Comparison of ENCODE assay signal across 18 cellular contexts in genomic region chr13:46996316-46996715, GRCh38.
A peak's percentile ranks its signal among the peaks of the same experiment; 100 is the strongest.
DNase-seq lines count a peak whose midpoint lies in the region; ATAC-seq lines count a peak whose summit lies in the region.
"Had no signal": no experiment of that assay in that cellular context is flagged by ENCODE, and none has a peak within 500 bp of the region (broad histone marks: within the 10 kb centered on the region; RNA-seq: fewer than 3 reads in every experiment).

No MANE protein-coding gene starts in this region.

- H3K27me3 Mint-ChIP-seq in CD4-positive, alpha-beta memory T cell = peaks cover 0 to 2% of the 10 kb centered on the region in 2 donors
- H3K27me3 Mint-ChIP-seq: IgD-negative memory B cell had no signal

- H3K4me1 ChIP-seq in CD4-positive, alpha-beta memory T cell (ENCODE audit: insufficient read depth, low read length) = no peaks in the 10 kb centered on the region

- H3K36me3 ChIP-seq in CD4-positive, alpha-beta memory T cell (ENCODE audit: insufficient read depth, low read length) = no peaks in the 10 kb centered on the region

- no peak overlapping the region for H3K27ac Mint-ChIP-seq in CD4-positive, alpha-beta memory T cell
- H3K27ac Mint-ChIP-seq: IgD-negative memory B cell; naive thymus-derived CD4-positive, alpha-beta T cell had no signal

- H3K4me3 Mint-ChIP-seq in CD4-positive, alpha-beta memory T cell = peak overlapping the region in 1 of 8 donors; percentile 36
- H3K4me3 Mint-ChIP-seq: IgD-negative memory B cell; naive thymus-derived CD4-positive, alpha-beta T cell had no signal

- peak; percentile 24 for ATAC-seq in GM18867 (IDR thresholded peaks at IDR 0.05; ENCODE audit: unreplicated experiment)
- ATAC-seq in GM21515 (IDR thresholded peaks at IDR 0.05; ENCODE audit: unreplicated experiment) = peak; percentile 32
- ATAC-seq in HG03025 (IDR thresholded peaks at IDR 0.05; ENCODE audit: low FRiP score, unreplicated experiment) = peak; percentile 35
- ATAC-seq: naive thymus-derived CD4-positive, alpha-beta T cell had no signal

- H3K9me3 ChIP-seq in CD4-positive, alpha-beta memory T cell (ENCODE audit: control insufficient read depth in 1 of 2, low read length in 2 of 2) = no peaks in the 10 kb centered on the region

- H3K27ac ChIP-seq in CD4-positive, alpha-beta memory T cell (ENCODE audit: low read depth, low read length) = no peak overlapping the region
- H3K27ac ChIP-seq: C4-2B, VCaP had no signal

- H3K9me3 Mint-ChIP-seq in CD4-positive, alpha-beta memory T cell = peaks cover 0 to 3% (median 0%) of the 10 kb centered on the region in 8 donors

- peak; percentile 84 for DNase-seq in NCI-H82 (lab: John Stamatoyannopoulos, UW)
- no peak for DNase-seq in activated effector memory CD4-positive, alpha-beta T cell treated with Interleukin-2 at 50 U/mL for 16 hours
- no peak for DNase-seq in anterior cingulate cortex (lab: John Stamatoyannopoulos, UW)
- DNase-seq in CD4-positive, alpha-beta memory T cell = no peak
- no peak for DNase-seq in NK-92 treated with Interleukin-12 subunit alpha and Interleukin-12 subunit beta, amount 100 ng/mL, for 24 hours (lab: John Stamatoyannopoulos, UW)
- DNase-seq: activated T-cell treated with anti-CD3 and anti-CD28 coated beads for 4 hours; aorta; GF-D8; GOT3; naive thymus-derived CD4-positive, alpha-beta T cell; NCI-H1694 treated with DMSO at 0.1 percent for 48 hours; NCI-H774 had no signal

- CTCF ChIA-PET in CD4-positive, alpha-beta memory T cell (lab: Charles Lee; ENCODE audit: partially characterized antibody) = no interaction called here

- H3K27me3 ChIP-seq in CD4-positive, alpha-beta memory T cell (ENCODE audit: insufficient read depth, low read length) = no peaks in the 10 kb centered on the region

- no peaks in the 10 kb centered on the region for H3K36me3 Mint-ChIP-seq in CD4-positive, alpha-beta memory T cell
- H3K36me3 Mint-ChIP-seq: naive thymus-derived CD4-positive, alpha-beta T cell had no signal

- H3K4me3 ChIP-seq in CD4-positive, alpha-beta memory T cell (ENCODE audit: low read length in 2 of 2) = no peak overlapping the region

- POLR2A ChIA-PET in CD4-positive, alpha-beta memory T cell (lab: Charles Lee; ENCODE audit: partially characterized antibody) = no interaction called here

- intact Hi-C loops in CD4-positive, alpha-beta memory T cell (cut with micrococcal nuclease) = no loop called here

- H3K4me1 Mint-ChIP-seq in CD4-positive, alpha-beta memory T cell = no peaks in the 10 kb centered on the region
